ENCODE assay signal across 1 cellular context in the genomic region with DNA sequence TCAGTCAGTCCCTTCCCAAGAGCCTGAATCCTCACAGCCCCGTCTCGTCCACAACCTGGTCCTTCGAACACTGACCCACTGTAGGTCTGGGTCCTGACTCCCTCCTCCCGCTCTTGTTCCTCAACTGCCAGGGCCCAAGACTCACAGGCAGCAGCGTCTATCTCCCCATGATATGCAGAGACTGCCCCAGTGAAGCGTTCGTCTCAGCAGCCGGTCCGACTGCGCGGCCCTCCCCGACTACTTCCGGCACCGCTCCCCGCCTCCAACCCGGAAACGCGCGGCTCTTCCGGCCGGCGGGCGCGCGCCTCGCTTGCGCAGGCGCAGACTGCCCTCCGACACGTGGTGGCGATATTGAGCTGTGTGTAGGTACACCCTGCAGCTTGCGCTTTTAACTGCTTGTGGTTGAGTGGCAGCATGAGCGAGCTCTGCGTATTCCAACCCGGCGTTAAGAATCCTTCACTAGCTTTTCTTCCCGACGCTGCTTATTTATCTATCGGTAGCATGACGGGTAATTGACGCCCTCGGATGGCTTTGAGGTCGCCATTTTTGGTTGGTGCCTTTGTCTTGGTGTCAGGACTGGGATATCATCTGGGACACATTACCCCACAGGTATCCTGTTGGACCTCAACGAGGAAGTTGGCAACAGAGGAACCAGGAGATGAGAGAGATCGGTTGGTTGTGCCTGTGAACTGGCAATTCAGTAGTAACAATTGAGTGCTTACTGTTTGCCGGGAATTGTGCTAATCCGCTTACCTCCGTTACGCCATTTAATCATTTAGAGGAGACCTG.
TF ChIP-seq lines count a peak whose summit lies in the region.

Gene TAF12 (minus strand): TSS at position 221 of the 789 bp plus-strand sequence. CDS start 20,986 bp downstream, outside the sequence.

TF ChIP-seq in K562, 482 proteins besides CTCF, POLR2A, EP300 and RAD21 (continued from another document and continues in another):
- TF ChIP-seq, protein P1, sequence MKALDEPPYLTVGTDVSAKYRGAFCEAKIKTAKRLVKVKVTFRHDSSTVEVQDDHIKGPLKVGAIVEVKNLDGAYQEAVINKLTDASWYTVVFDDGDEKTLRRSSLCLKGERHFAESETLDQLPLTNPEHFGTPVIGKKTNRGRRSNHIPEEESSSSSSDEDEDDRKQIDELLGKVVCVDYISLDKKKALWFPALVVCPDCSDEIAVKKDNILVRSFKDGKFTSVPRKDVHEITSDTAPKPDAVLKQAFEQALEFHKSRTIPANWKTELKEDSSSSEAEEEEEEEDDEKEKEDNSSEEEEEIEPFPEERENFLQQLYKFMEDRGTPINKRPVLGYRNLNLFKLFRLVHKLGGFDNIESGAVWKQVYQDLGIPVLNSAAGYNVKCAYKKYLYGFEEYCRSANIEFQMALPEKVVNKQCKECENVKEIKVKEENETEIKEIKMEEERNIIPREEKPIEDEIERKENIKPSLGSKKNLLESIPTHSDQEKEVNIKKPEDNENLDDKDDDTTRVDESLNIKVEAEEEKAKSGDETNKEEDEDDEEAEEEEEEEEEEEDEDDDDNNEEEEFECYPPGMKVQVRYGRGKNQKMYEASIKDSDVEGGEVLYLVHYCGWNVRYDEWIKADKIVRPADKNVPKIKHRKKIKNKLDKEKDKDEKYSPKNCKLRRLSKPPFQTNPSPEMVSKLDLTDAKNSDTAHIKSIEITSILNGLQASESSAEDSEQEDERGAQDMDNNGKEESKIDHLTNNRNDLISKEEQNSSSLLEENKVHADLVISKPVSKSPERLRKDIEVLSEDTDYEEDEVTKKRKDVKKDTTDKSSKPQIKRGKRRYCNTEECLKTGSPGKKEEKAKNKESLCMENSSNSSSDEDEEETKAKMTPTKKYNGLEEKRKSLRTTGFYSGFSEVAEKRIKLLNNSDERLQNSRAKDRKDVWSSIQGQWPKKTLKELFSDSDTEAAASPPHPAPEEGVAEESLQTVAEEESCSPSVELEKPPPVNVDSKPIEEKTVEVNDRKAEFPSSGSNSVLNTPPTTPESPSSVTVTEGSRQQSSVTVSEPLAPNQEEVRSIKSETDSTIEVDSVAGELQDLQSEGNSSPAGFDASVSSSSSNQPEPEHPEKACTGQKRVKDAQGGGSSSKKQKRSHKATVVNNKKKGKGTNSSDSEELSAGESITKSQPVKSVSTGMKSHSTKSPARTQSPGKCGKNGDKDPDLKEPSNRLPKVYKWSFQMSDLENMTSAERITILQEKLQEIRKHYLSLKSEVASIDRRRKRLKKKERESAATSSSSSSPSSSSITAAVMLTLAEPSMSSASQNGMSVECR (CRISPR knock-in tag; IDR thresholded peaks at IDR 0.05), result peak; percentile 98
- TF ChIP-seq ZNF24 (IDR thresholded peaks at IDR 0.05), result peak; percentile 37; the same call in 1 of the 2 replicates
- TF ChIP-seq, protein P2, sequence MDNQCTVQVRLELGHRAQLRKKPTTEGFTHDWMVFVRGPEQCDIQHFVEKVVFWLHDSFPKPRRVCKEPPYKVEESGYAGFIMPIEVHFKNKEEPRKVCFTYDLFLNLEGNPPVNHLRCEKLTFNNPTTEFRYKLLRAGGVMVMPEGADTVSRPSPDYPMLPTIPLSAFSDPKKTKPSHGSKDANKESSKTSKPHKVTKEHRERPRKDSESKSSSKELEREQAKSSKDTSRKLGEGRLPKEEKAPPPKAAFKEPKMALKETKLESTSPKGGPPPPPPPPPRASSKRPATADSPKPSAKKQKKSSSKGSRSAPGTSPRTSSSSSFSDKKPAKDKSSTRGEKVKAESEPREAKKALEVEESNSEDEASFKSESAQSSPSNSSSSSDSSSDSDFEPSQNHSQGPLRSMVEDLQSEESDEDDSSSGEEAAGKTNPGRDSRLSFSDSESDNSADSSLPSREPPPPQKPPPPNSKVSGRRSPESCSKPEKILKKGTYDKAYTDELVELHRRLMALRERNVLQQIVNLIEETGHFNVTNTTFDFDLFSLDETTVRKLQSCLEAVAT (IDR thresholded peaks at IDR 0.05), result peak; percentile 26 to 83
- TF ChIP-seq ZNF589 (CRISPR knock-in tag; IDR thresholded peaks at IDR 0.05; ENCODE audit: low read depth), result peak; percentile 83; the same call in 1 of the 2 replicates
- no peak for TF ChIP-seq BRF2 (IDR thresholded peaks at IDR 0.05; ENCODE audit: borderline replicate concordance, insufficient read depth, insufficient read length)
- TF ChIP-seq FOXM1 (IDR thresholded peaks at IDR 0.05; ENCODE audit: low read depth), result no peak
- TF ChIP-seq FOXM1 (CRISPR knock-in tag; IDR thresholded peaks at IDR 0.05; ENCODE audit: low read depth), result no peak
- no peak for TF ChIP-seq ILF3 (IDR thresholded peaks at IDR 0.05; ENCODE audit: borderline replicate concordance)
- peak; percentile 64; the same call in 1 of the 2 replicates for TF ChIP-seq ZBTB33 (CRISPR knock-in tag; IDR thresholded peaks at IDR 0.05)
- TF ChIP-seq ZNF785 (CRISPR knock-in tag; IDR thresholded peaks at IDR 0.05), result no peak
- TF ChIP-seq TRIM24 (IDR thresholded peaks at IDR 0.05), result peak in 1 of 2 experiments; percentile 87; a peak in 2 of 4 replicates
- TF ChIP-seq HMGN3 (IDR thresholded peaks at IDR 0.05; ENCODE audit: borderline replicate concordance, extremely low read depth, insufficient read length, low read depth, low read length), result peak; percentile 92
- TF ChIP-seq FOXO4 (CRISPR knock-in tag; IDR thresholded peaks at IDR 0.05), result no peak
- peak; percentile 71; the same call in 1 of the 2 replicates for TF ChIP-seq ESRRA (IDR thresholded peaks at IDR 0.05; ENCODE audit: borderline replicate concordance, low read depth)
- TF ChIP-seq ZNF668 (CRISPR knock-in tag; IDR thresholded peaks at IDR 0.05), result no peak
- TF ChIP-seq HDAC3 (IDR thresholded peaks at IDR 0.05; ENCODE audit: borderline replicate concordance, partially characterized antibody), result peak; percentile 23
- no peak for TF ChIP-seq CHD4 (IDR thresholded peaks at IDR 0.05; ENCODE audit: insufficient read depth, insufficient replicate concordance, low read depth, low read length, poor library complexity, severe bottlenecking)
- TF ChIP-seq ESRRB (CRISPR knock-in tag; IDR thresholded peaks at IDR 0.05; ENCODE audit: borderline replicate concordance), result 0 out of 2 replicates have a peak, but pooled peaks have one; percentile 19
- TF ChIP-seq SAFB (IDR thresholded peaks at IDR 0.05; ENCODE audit: borderline replicate concordance, low read depth, low read length), result no peak
- peak; percentile 63 for TF ChIP-seq SMAD4 (CRISPR knock-in tag; conservative IDR thresholded peaks at IDR 0.05)
- TF ChIP-seq RBM25 (IDR thresholded peaks at IDR 0.05; ENCODE audit: low read depth, low read length, severe bottlenecking), result no peak
- TF ChIP-seq KLF1 (tag; IDR thresholded peaks at IDR 0.05), result 0 out of 2 replicates have a peak, but pooled peaks have one; percentile 55
- TF ChIP-seq, protein P3, sequence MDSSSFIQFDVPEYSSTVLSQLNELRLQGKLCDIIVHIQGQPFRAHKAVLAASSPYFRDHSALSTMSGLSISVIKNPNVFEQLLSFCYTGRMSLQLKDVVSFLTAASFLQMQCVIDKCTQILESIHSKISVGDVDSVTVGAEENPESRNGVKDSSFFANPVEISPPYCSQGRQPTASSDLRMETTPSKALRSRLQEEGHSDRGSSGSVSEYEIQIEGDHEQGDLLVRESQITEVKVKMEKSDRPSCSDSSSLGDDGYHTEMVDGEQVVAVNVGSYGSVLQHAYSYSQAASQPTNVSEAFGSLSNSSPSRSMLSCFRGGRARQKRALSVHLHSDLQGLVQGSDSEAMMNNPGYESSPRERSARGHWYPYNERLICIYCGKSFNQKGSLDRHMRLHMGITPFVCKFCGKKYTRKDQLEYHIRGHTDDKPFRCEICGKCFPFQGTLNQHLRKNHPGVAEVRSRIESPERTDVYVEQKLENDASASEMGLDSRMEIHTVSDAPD (CRISPR knock-in tag; IDR thresholded peaks at IDR 0.05), result no peak
- TF ChIP-seq WHSC1 (IDR thresholded peaks at IDR 0.05; ENCODE audit: low read length), result no peak
- peak; percentile 54; the same call in 1 of the 2 replicates for TF ChIP-seq ZNF644 (tag; IDR thresholded peaks at IDR 0.05; ENCODE audit: low read depth)
- peak; percentile 27 for TF ChIP-seq GTF2B (IDR thresholded peaks at IDR 0.05; ENCODE audit: extremely low read depth, insufficient read length)
- TF ChIP-seq MYBL2 (IDR thresholded peaks at IDR 0.05; ENCODE audit: low read depth), result no peak; the same call in 1 of the 2 replicates
- TF ChIP-seq MYBL2 (CRISPR knock-in tag; IDR thresholded peaks at IDR 0.05; ENCODE audit: borderline replicate concordance), result no peak
- no peak for TF ChIP-seq SREBF2 (CRISPR knock-in tag; IDR thresholded peaks at IDR 0.05)
- TF ChIP-seq STAG1 (CRISPR knock-in tag; IDR thresholded peaks at IDR 0.05; ENCODE audit: borderline replicate concordance), result no peak
- 0 out of 2 replicates have a peak, but pooled peaks have one; percentile 40 for TF ChIP-seq NR1H2 (CRISPR knock-in tag; IDR thresholded peaks at IDR 0.05)
- peak; percentile 95 for TF ChIP-seq USF1 (CRISPR knock-in tag; IDR thresholded peaks at IDR 0.05)
- peak; percentile 100 for TF ChIP-seq MYC (IDR thresholded peaks at IDR 0.05; ENCODE audit: low read depth, low read length)
- TF ChIP-seq MYC (CRISPR knock-in tag; IDR thresholded peaks at IDR 0.05; ENCODE audit: borderline replicate concordance, low read depth), result peak; percentile 90
- TF ChIP-seq TAF7 (tag; IDR thresholded peaks at IDR 0.05), result peak; percentile 87
- no peak for TF ChIP-seq BRF1 (IDR thresholded peaks at IDR 0.05; ENCODE audit: borderline replicate concordance, extremely low read depth, insufficient read length)
- TF ChIP-seq ZSCAN29 (IDR thresholded peaks at IDR 0.05), result no peak; the same call in 1 of the 2 replicates
- TF ChIP-seq HDAC2 (IDR thresholded peaks at IDR 0.05), result no peak
- peak in 1 of 2 experiments; percentile 70; a peak in 2 of 4 replicates for TF ChIP-seq TBL1XR1 (IDR thresholded peaks at IDR 0.05; ENCODE audit: low read length in 2 of 2)
- TF ChIP-seq MEIS2 (IDR thresholded peaks at IDR 0.05; ENCODE audit: partially characterized antibody), result peak; percentile 88
- no peak for TF ChIP-seq ZNF133 (CRISPR knock-in tag; IDR thresholded peaks at IDR 0.05)
- 0 out of 2 replicates have a peak, but pooled peaks have one; percentile 2 for TF ChIP-seq ZNF764 (CRISPR knock-in tag; IDR thresholded peaks at IDR 0.05; ENCODE audit: low read depth)
- no peak for TF ChIP-seq RBM22 (IDR thresholded peaks at IDR 0.05; ENCODE audit: low read depth, low read length, poor library complexity, severe bottlenecking)
- peak in 1 of 2 experiments; percentile 83; a peak in 2 of 4 replicates for TF ChIP-seq HDAC1 (IDR thresholded peaks at IDR 0.05)
- no peak for TF ChIP-seq ZNF253 (CRISPR knock-in tag; conservative IDR thresholded peaks at IDR 0.05)
- peak; percentile 34; the same call in 1 of the 2 replicates for TF ChIP-seq ZBTB43 (CRISPR knock-in tag; IDR thresholded peaks at IDR 0.05)
